ENCODE assay signal across 2 cellular contexts in the genomic region with DNA sequence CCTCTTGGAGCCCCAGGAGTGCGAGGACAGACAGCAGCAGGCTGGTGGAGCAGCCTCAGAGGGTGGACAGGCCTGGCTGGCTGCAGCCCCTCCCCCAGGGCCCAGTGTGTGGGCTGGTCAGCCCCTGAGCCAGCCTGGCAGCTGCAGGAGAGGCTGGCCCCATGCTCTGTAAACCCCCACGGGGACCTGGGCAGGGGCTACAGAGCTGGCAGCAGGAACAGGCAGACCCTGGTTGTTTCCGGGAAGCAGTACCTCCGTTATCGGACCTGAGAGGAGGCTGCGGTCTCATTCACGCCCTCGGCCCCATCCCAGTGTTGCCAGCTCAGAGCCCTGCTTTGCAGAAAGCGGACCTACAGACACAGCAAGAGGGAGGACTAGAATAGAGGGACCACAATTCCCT.
TF ChIP-seq lines count a peak whose summit lies in the region.

No MANE protein-coding gene starts in this region.

TF ChIP-seq in IMR-90, 13 proteins besides CTCF, POLR2A, EP300 and RAD21:
- TF ChIP-seq, protein P1, sequence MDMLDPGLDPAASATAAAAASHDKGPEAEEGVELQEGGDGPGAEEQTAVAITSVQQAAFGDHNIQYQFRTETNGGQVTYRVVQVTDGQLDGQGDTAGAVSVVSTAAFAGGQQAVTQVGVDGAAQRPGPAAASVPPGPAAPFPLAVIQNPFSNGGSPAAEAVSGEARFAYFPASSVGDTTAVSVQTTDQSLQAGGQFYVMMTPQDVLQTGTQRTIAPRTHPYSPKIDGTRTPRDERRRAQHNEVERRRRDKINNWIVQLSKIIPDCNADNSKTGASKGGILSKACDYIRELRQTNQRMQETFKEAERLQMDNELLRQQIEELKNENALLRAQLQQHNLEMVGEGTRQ (IDR thresholded peaks at IDR 0.05; ENCODE audit: low read depth, low read length): no peak
- TF ChIP-seq RFX5 (IDR thresholded peaks at IDR 0.05; ENCODE audit: low read depth, low read length): no peak
- TF ChIP-seq MAZ (IDR thresholded peaks at IDR 0.05; ENCODE audit: borderline replicate concordance, low read depth, low read length): no peak
- no peak for TF ChIP-seq MXI1 (IDR thresholded peaks at IDR 0.05; ENCODE audit: borderline replicate concordance, low read depth, low read length)
- TF ChIP-seq MAFK (IDR thresholded peaks at IDR 0.05; ENCODE audit: low read depth, low read length): no peak
- TF ChIP-seq, protein P2, sequence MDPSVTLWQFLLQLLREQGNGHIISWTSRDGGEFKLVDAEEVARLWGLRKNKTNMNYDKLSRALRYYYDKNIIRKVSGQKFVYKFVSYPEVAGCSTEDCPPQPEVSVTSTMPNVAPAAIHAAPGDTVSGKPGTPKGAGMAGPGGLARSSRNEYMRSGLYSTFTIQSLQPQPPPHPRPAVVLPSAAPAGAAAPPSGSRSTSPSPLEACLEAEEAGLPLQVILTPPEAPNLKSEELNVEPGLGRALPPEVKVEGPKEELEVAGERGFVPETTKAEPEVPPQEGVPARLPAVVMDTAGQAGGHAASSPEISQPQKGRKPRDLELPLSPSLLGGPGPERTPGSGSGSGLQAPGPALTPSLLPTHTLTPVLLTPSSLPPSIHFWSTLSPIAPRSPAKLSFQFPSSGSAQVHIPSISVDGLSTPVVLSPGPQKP (IDR thresholded peaks at IDR 0.05; ENCODE audit: borderline replicate concordance, low read depth, low read length): no peak
- no peak for TF ChIP-seq SMC3 (IDR thresholded peaks at IDR 0.05; ENCODE audit: low read depth, low read length)

TF ChIP-seq in H1, 55 proteins besides CTCF, POLR2A, EP300 and RAD21:
- peak; percentile 4 for TF ChIP-seq ASH2L (IDR thresholded peaks at IDR 0.05; ENCODE audit: low read length)
- TF ChIP-seq, protein P3, sequence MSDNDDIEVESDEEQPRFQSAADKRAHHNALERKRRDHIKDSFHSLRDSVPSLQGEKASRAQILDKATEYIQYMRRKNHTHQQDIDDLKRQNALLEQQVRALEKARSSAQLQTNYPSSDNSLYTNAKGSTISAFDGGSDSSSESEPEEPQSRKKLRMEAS (IDR thresholded peaks at IDR 0.05): no peak
- TF ChIP-seq BCL11A (IDR thresholded peaks at IDR 0.05; ENCODE audit: low read depth in 2 of 2, low read length in 2 of 2): no peak
